Comparison of ENCODE assay signal across 9 cellular contexts in the genomic region with DNA sequence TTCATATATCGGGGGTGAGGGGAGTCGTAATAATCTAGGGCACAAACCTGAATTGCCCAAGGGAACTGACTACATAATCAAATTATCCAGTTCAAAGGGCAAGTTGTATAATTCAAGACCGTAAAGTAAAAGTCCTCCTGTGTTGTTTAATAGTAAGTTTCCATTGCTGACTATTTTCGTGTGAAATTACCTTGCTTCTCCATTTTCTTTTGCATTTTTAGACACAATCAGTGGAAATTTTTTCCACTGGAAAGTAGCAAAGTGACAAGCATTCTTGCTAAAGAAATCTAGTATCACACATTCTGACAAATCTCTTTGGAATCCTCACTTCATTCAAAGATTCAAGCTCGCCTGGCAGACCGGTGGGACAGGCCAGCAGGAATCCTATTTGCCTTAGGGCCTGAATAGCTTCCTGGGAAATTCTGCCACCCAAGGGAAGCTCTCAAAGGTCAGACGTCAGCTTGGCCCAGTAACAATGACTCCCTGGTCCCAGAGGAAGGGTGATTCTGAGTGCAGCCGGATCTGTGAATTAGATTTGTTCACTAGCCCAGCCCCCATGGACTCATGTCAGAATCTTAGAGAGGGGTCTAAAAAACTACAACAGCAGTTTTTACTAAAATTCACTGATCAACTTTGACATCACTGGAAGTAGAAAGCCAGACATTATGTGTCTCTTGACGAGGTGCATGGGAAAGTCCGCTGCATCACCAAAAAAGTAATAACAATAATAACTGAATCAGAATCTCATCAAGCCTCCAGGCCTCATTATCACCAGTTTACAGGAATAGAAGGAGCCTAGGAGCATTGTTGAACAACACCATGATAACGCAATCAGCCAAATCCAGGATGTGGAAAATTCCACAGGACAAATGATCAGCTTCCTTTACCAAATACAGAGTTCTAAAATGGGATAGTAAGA.
DNase-seq lines count a peak whose midpoint lies in the region; ATAC-seq and TF ChIP-seq lines count a peak whose summit lies in the region.
"Had no signal": no experiment of that assay in that cellular context is flagged by ENCODE, and none has a peak within 500 bp of the region (broad histone marks: within the 10 kb centered on the region; RNA-seq: fewer than 3 reads in every experiment).

No MANE protein-coding gene starts in this region.

- no peaks in the 10 kb centered on the region for H3K27me3 ChIP-seq in right lobe of liver

- 37% methylated on average over 11 of the region's 11 CpGs for WGBS in right lobe of liver (ENCODE audit: insufficient coverage, low coverage, low lambda C conversion rate, missing lambda C conversion rate)

- ATAC-seq in Right ventricle myocardium inferior (peak; percentile 72), right lobe of liver (peak; percentile 59 to 85 (median 76)), GM21576 (IDR thresholded peaks at IDR 0.05; ENCODE audit: unreplicated experiment) (no peak), HG02678 (IDR thresholded peaks at IDR 0.05; ENCODE audit: unreplicated experiment) (no peak)
- ATAC-seq: activated CD8-positive, alpha-beta memory T cell treated with anti-CD3 and anti-CD28 coated beads, Interleukin-2, amount 10 ng/mL, durations not matched to agents 7 days and 5 days had no signal

- no peak for TF ChIP-seq POLR2A in right lobe of liver (IDR thresholded peaks at IDR 0.05)

- TF ChIP-seq CTCF in right lobe of liver (IDR thresholded peaks at IDR 0.05): no peak

- no peaks in the 10 kb centered on the region for H3K36me3 ChIP-seq in right lobe of liver

- no peak overlapping the region for H3K4me3 ChIP-seq in right lobe of liver

- DNase-seq in Right ventricle myocardium inferior (ENCODE audit: missing footprints) (no peak), cardiac septum (ENCODE audit: low spot score) (no peak), dermis microvascular lymphatic vessel endothelial cell (ENCODE audit: low read depth in 2 of 2) (peak; percentile 94), right lobe of liver (peak in 1 of 3 donors; percentile 54), NCI-H1417 treated with DMSO at 0.1 percent for 48 hours (lab: John Stamatoyannopoulos, UW) (no peak)
- no peak for DNase-seq in activated naive CD4-positive, alpha-beta T cell treated with Interleukin-2 at 50 U/mL for 16 hours
- DNase-seq: activated CD8-positive, alpha-beta memory T cell treated with anti-CD3 and anti-CD28 coated beads, Interleukin-2, amount 10 ng/mL, durations not matched to agents 7 days and 5 days had no signal

- intact Hi-C loops in Right ventricle myocardium inferior (cut with DNase I): no loop called here
- intact Hi-C loops in cardiac septum (cut with DNase I): loop anchor here (10.0 kb wide), 1 partner anchor 130 kb away; no protein-coding TSS in a partner anchor
- intact Hi-C loops in right lobe of liver (cut with DNase I): no loop called here

- no peaks in the 10 kb centered on the region for H3K4me1 ChIP-seq in right lobe of liver

- no peaks in the 10 kb centered on the region for H3K9me3 ChIP-seq in right lobe of liver

- H3K27ac ChIP-seq in right lobe of liver: peak overlapping the region; percentile 22 to 58 (median 26)

Comparison
In these comparisons a context has a peak if more than half of its experiments do, and no peak if none do; other contexts are left out.
1. ATAC-seq: peak in Right ventricle myocardium inferior (single experiment) and right lobe of liver (4 of 4); none in GM21576 (single experiment) and HG02678 (single experiment).
2. DNase-seq: peak in dermis microvascular lymphatic vessel endothelial cell (2 of 2); none in Right ventricle myocardium inferior (single experiment), cardiac septum (single experiment), activated naive CD4-positive, alpha-beta T cell treated with Interleukin-2 at 50 U/mL for 16 hours (single experiment) and NCI-H1417 treated with DMSO at 0.1 percent for 48 hours (single experiment).